1 cellular context compared by ENCODE assay signal in genomic region chr12:52337054-52337453, GRCh38.
TF ChIP-seq lines count a peak whose summit lies in the region.

No MANE protein-coding gene starts in this region.

TF ChIP-seq in HepG2, 621 proteins besides CTCF, POLR2A, EP300 and RAD21:
- TF ChIP-seq ZNF382 (CRISPR knock-in tag; IDR thresholded peaks at IDR 0.05; ENCODE audit: borderline replicate concordance) (no peak), DRAP1 (CRISPR knock-in tag; IDR thresholded peaks at IDR 0.05) (no peak), KLF6 (CRISPR knock-in tag; IDR thresholded peaks at IDR 0.05) (no peak), NFE2L2 (IDR thresholded peaks at IDR 0.05; ENCODE audit: low read length) (0 out of 2 replicates have a peak, but pooled peaks have one; percentile 14), NR3C1 (CRISPR knock-in tag; IDR thresholded peaks at IDR 0.05) (no peak), HMGA1 (CRISPR knock-in tag; conservative IDR thresholded peaks at IDR 0.05) (no peak), ZNF574 (CRISPR knock-in tag; IDR thresholded peaks at IDR 0.05) (no peak)
